Comparison of ENCODE assay signal across 24 cellular contexts in genomic region chr6:1890071-1890470, GRCh38.
DNase-seq lines count a peak whose midpoint lies in the region; TF ChIP-seq lines count a peak whose summit lies in the region.
"Had no signal": no experiment of that assay in that cellular context is flagged by ENCODE, and none has a peak within 500 bp of the region (broad histone marks: within the 10 kb centered on the region; RNA-seq: fewer than 3 reads in every experiment).

No MANE protein-coding gene starts in this region.

- POLR2A ChIA-PET in MCF 10A (lab: Yijun Ruan, JAX): no interaction called here

- no peaks in the 10 kb centered on the region for H3K36me3 ChIP-seq in breast epithelium
- H3K36me3 ChIP-seq: ascending aorta, left ventricle myocardium inferior, upper lobe of left lung had no signal

- H3K4me3 ChIP-seq in breast epithelium: no peak overlapping the region
- H3K4me3 ChIP-seq: ascending aorta; BLaER1 treated with 17β-estradiol and CSF1 and Interleukin-3, amounts not matched to agents 10 nM and 100 nM; left ventricle myocardium inferior; PC-9; upper lobe of left lung had no signal

- peaks cover 9% of the 10 kb centered on the region for H3K9me3 Mint-ChIP-seq in MCF 10A (ENCODE audit: unreplicated experiment)
- H3K9me3 Mint-ChIP-seq: activated naive CD4-positive, alpha-beta T cell treated with anti-CD3 and anti-CD28 coated beads, Interleukin-2, amount 10 ng/mL, durations not matched to agents 7 days and 5 days had no signal

- H3K4me1 ChIP-seq in breast epithelium: no peaks in the 10 kb centered on the region
- H3K4me1 ChIP-seq: upper lobe of left lung had no signal

- H3K27me3 ChIP-seq in breast epithelium: no peaks in the 10 kb centered on the region
- H3K27me3 ChIP-seq: ascending aorta; BLaER1 treated with 17β-estradiol and CSF1 and Interleukin-3, amounts not matched to agents 10 nM and 100 nM; upper lobe of left lung had no signal

- no peak overlapping the region for H3K4me3 Mint-ChIP-seq in MCF 10A (ENCODE audit: unreplicated experiment)
- H3K4me3 Mint-ChIP-seq: activated naive CD4-positive, alpha-beta T cell treated with anti-CD3 and anti-CD28 coated beads, Interleukin-2, amount 10 ng/mL, durations not matched to agents 7 days and 5 days; mesothelial cell of epicardium; naive thymus-derived CD4-positive, alpha-beta T cell had no signal

- DNase-seq in MCF 10A (ENCODE audit: unreplicated experiment) (peak; percentile 50), breast epithelium (ENCODE audit: low spot score in 2 of 2) (no peak), RPMI7951 (ENCODE audit: low read depth) (peak; percentile 50), dermis blood vessel endothelial cell (peak; percentile 12), Ammon's horn (ENCODE audit: low spot score) (no peak), amniotic stem cell (lab: John Stamatoyannopoulos, UW) (no peak), islet precursor cell (no peak), activated T-cell treated with anti-CD3 and anti-CD28 coated beads for 4 hours (no peak)
- DNase-seq: activated naive CD4-positive, alpha-beta T cell treated with anti-CD3 and anti-CD28 coated beads, Interleukin-2, amount 10 ng/mL, durations not matched to agents 7 days and 5 days; activated T-cell treated with anti-CD3 and anti-CD28 coated beads, Interleukin-2, amount 50 U/mL, for 1 hour; Calu3; foreskin fibroblast; IMR-90; left ventricle myocardium inferior; naive thymus-derived CD4-positive, alpha-beta T cell; NCI-H146; NCI-H510A; occipital lobe; PC-9; stimulated activated CD4-positive, alpha-beta T cell treated with anti-CD3 and anti-CD28 coated beads, Interleukin-1b, Interleukin-23, amount 100 ng/mL, for 48 hours; upper lobe of left lung had no signal

- CTCF ChIA-PET in MCF 10A (lab: Yijun Ruan, JAX): no interaction called here

- no peaks in the 10 kb centered on the region for H3K27me3 Mint-ChIP-seq in MCF 10A (ENCODE audit: insufficient read depth, unreplicated experiment)
- H3K27me3 Mint-ChIP-seq: activated naive CD4-positive, alpha-beta T cell treated with anti-CD3 and anti-CD28 coated beads, Interleukin-2, amount 10 ng/mL, durations not matched to agents 7 days and 5 days; naive thymus-derived CD4-positive, alpha-beta T cell had no signal

- peaks cover 6% of the 10 kb centered on the region for H3K36me3 Mint-ChIP-seq in MCF 10A (ENCODE audit: insufficient read depth, unreplicated experiment)
- H3K36me3 Mint-ChIP-seq: mesothelial cell of epicardium had no signal

- no peak overlapping the region for H3K27ac Mint-ChIP-seq in MCF 10A (ENCODE audit: low read depth, unreplicated experiment)
- H3K27ac Mint-ChIP-seq: activated naive CD4-positive, alpha-beta T cell treated with anti-CD3 and anti-CD28 coated beads, Interleukin-2, amount 10 ng/mL, durations not matched to agents 7 days and 5 days; mesothelial cell of epicardium; naive thymus-derived CD4-positive, alpha-beta T cell had no signal

- intact Hi-C loops in MCF 10A (cut with micrococcal nuclease) (no loop called here), breast epithelium (cut with DNase I; ENCODE audit: low total_unique reads) (no loop called here)

- no TSS peak for BruUV-seq in MCF 10A (replicated peaks; lab: Mats Ljungman, UMichigan)

- TF ChIP-seq CTCF in MCF 10A (IDR thresholded peaks at IDR 0.05; ENCODE audit: unreplicated experiment) (no peak), breast epithelium (IDR thresholded peaks at IDR 0.05) (no peak)

- H3K9me3 ChIP-seq in breast epithelium: no peaks in the 10 kb centered on the region
- H3K9me3 ChIP-seq: ascending aorta, left ventricle myocardium inferior, upper lobe of left lung had no signal

- peaks cover 10% of the 10 kb centered on the region for H3K4me1 Mint-ChIP-seq in MCF 10A (ENCODE audit: insufficient read depth, unreplicated experiment)
- H3K4me1 Mint-ChIP-seq: activated naive CD4-positive, alpha-beta T cell treated with anti-CD3 and anti-CD28 coated beads, Interleukin-2, amount 10 ng/mL, durations not matched to agents 7 days and 5 days had no signal

- TF ChIP-seq POLR2A in breast epithelium (IDR thresholded peaks at IDR 0.05): no peak

- no peak overlapping the region for H3K27ac ChIP-seq in breast epithelium
- H3K27ac ChIP-seq: BLaER1 treated with 17β-estradiol and CSF1 and Interleukin-3, amounts not matched to agents 10 nM and 100 nM; left ventricle myocardium inferior; PC-9; upper lobe of left lung had no signal

Comparison
In these comparisons a context has a peak if more than half of its experiments do, and no peak if none do; other contexts are left out.
1. DNase-seq: peak in MCF 10A (single experiment), RPMI7951 (single experiment) and dermis blood vessel endothelial cell (single experiment); none in breast epithelium (0 of 2), Ammon's horn (single experiment), amniotic stem cell (single experiment), islet precursor cell (single experiment) and activated T-cell treated with anti-CD3 and anti-CD28 coated beads for 4 hours (single experiment).